Comparison of ENCODE assay signal across 11 cellular contexts in genomic region chr11:65442952-65443351, GRCh38. TPM values are rescaled to one million over a fixed set of nuclear protein-coding genes. Genes with fewer than 3 reads are reported as not detected.
A peak's percentile ranks its signal among the peaks of the same experiment; 100 is the strongest.
DNase-seq lines count a peak whose midpoint lies in the region; ATAC-seq, FAIRE-seq and TF ChIP-seq lines count a peak whose summit lies in the region.
"Had no signal": no experiment of that assay in that cellular context is flagged by ENCODE, and none has a peak within 500 bp of the region (broad histone marks: within the 10 kb centered on the region; RNA-seq: fewer than 3 reads in every experiment).

No MANE protein-coding gene starts in this region.

- H3K9me3 ChIP-seq in AG04450 (ENCODE audit: control insufficient read depth, insufficient read depth, low read length) (no peaks in the 10 kb centered on the region; the same call in 1 of the 2 replicates), K562 (replicated peaks; ENCODE audit: control insufficient read depth, insufficient read depth, low read depth, low read length) (no peaks in the 10 kb centered on the region), muscle layer of duodenum (ENCODE audit: control insufficient read depth in 1 of 2, low read length in 2 of 2) (no peaks in the 10 kb centered on the region)

- no peak for DNase-seq in AG04450 (ENCODE audit: low read depth, low spot score)
- peak in 1 of 4 experiments; percentile 16 for DNase-seq in K562 (ENCODE audit: extremely low read depth in 1 of 4, low spot score in 3 of 4)
- no peak for DNase-seq in stimulated activated naive CD4-positive, alpha-beta T cell treated with Interleukin-2 at 50 U/mL for 16 hours (lab: John Stamatoyannopoulos, UW)
- DNase-seq in NCI-H774 (lab: John Stamatoyannopoulos, UW) = no peak
- no peak for DNase-seq in H7
- no peak for DNase-seq in cerebellar nuclear complex (lab: John Stamatoyannopoulos, UW)

- POLR2A ChIA-PET in AG04450 (lab: Yijun Ruan, JAX) = interaction anchor here (0.6 to 11.0 kb wide), 5 partner anchors 10 to 61 kb away, joined by 3 to 322 read pairs (median 3); partner anchors contain the start of gene MALAT1
- POLR2A ChIA-PET in K562 (lab: Yijun Ruan, JAX) = interaction anchor here (0.9 to 12.0 kb wide), 6 partner anchors 9 to 72 kb away, joined by 3 to 309 read pairs (median 8); partner anchors contain the start of genes MALAT1 and NEAT1

- peaks cover 3% of the 10 kb centered on the region for H3K36me3 Mint-ChIP-seq in IgD-negative memory B cell

- BruUV-seq in K562 (replicated peaks; lab: Mats Ljungman, UMichigan) = no TSS peak

- no peak for TF ChIP-seq EP300 in K562 (IDR thresholded peaks at IDR 0.05; ENCODE audit: low read length)

- H3K79me2 ChIP-seq in K562 (ENCODE audit: control insufficient read depth, insufficient read depth, low read length) = peaks cover 54% of the 10 kb centered on the region

- TF ChIP-seq POLR2A in K562 (conservative IDR thresholded peaks at IDR 0.05) = no peak

- H3K4me3 ChIP-seq in AG04450 (ENCODE audit: low read depth, low read length) = no peak overlapping the region
- H3K4me3 ChIP-seq in K562 = no peak overlapping the region
- H3K4me3 ChIP-seq in muscle layer of duodenum (ENCODE audit: low read depth in 1 of 2, low read length in 2 of 2) = no peak overlapping the region
- no peak overlapping the region for H3K4me3 ChIP-seq in H7 (ENCODE audit: insufficient read depth, low read depth, low read length)

- peaks cover 17% of the 10 kb centered on the region; the same call in 1 of the 2 replicates for H4K20me1 ChIP-seq in K562 (replicated peaks; ENCODE audit: control insufficient read depth, insufficient read depth, low read length)

- no peak overlapping the region for H3K4me2 ChIP-seq in K562 (ENCODE audit: insufficient read depth, low read length)

- ATAC-seq in K562 = no peak

- H3K27ac Mint-ChIP-seq in IgD-negative memory B cell = peak overlapping the region in 2 of 3 donors; percentile 81 to 94

- FAIRE-seq in K562 (lab: Jason Lieb, UNC) = no peak
- FAIRE-seq: keratinocyte, TTC549 had no signal

- H3K4me3 Mint-ChIP-seq in IgD-negative memory B cell = peak overlapping the region in 3 of 4 donors; percentile 54 to 91 (median 80)

- H3K4me1 ChIP-seq in K562 (replicated peaks in 1 of 2; ENCODE audit: control insufficient read depth in 2 of 2, insufficient read depth in 2 of 2, low read length in 2 of 2) (peaks cover 12 to 53% of the 10 kb centered on the region in 2 experiments; a peak in 4 of 5 replicates), muscle layer of duodenum (ENCODE audit: control insufficient read depth in 1 of 2, insufficient read depth in 2 of 2, low read length in 2 of 2) (peaks cover 0 to 24% of the 10 kb centered on the region in 2 donors)

- H3K9me1 ChIP-seq in K562 (ENCODE audit: control insufficient read depth, insufficient read depth, low read length) = no peaks in the 10 kb centered on the region

- H3K9me3 Mint-ChIP-seq in IgD-negative memory B cell = no peaks in the 10 kb centered on the region

- H2AFZ ChIP-seq in K562 (ENCODE audit: low read depth, low read length) = no peak overlapping the region

- 63% methylated on average over 8 of the region's 8 CpGs for WGBS in K562 (ENCODE audit: insufficient coverage, low coverage, missing lambda C conversion rate)

- CTCF ChIA-PET in AG04450 (lab: Charles Lee) = no interaction called here
- CTCF ChIA-PET in K562 (lab: Yijun Ruan, JAX; ENCODE audit: low intra/inter-chr PET ratio) = no interaction called here

- H3K27me3 ChIP-seq in AG04450 (ENCODE audit: control insufficient read depth, insufficient read depth, low read length) (no peaks in the 10 kb centered on the region), K562 (ENCODE audit: control insufficient read depth in 2 of 2, insufficient read depth in 2 of 2, low read length in 2 of 2) (no peaks in the 10 kb centered on the region), muscle layer of duodenum (ENCODE audit: low read depth, low read length) (no peaks in the 10 kb centered on the region), H7 (ENCODE audit: control insufficient read depth, insufficient read depth, low read length) (no peaks in the 10 kb centered on the region)

- in situ Hi-C loops in K562 (cut with MboI) = no loop called here

- H3K36me3 ChIP-seq in K562 (ENCODE audit: control insufficient read depth, insufficient read depth, low read length) (peaks cover 73% of the 10 kb centered on the region; the same call in 2 of the 3 replicates), muscle layer of duodenum (ENCODE audit: control insufficient read depth in 1 of 2, insufficient read depth in 2 of 2, low read length in 2 of 2) (peaks cover 36 to 52% of the 10 kb centered on the region in 2 donors), H7 (replicated peaks; ENCODE audit: control insufficient read depth, insufficient read depth, low read length) (peaks cover 5% of the 10 kb centered on the region)

- peak overlapping the region; percentile 73 for H3K27ac ChIP-seq in AG04450 (ENCODE audit: low read depth, low read length)
- H3K27ac ChIP-seq in K562 (ENCODE audit: extremely low read depth, low read depth, low read length) = no peak overlapping the region; the same call in 2 of the 3 replicates
- peak overlapping the region; percentile 18 for H3K27ac ChIP-seq in muscle layer of duodenum (ENCODE audit: low read length)
- H3K27ac ChIP-seq: HL-60 had no signal

- H3K27me3 Mint-ChIP-seq in IgD-negative memory B cell = no peaks in the 10 kb centered on the region

- peak overlapping the region in 1 of 2 experiments; percentile 72; a peak in 1 of 4 replicates for H3K9ac ChIP-seq in K562 (ENCODE audit: insufficient read depth in 1 of 2, low read depth in 2 of 2, low read length in 2 of 2)

- intact Hi-C loops in K562 (cut with micrococcal nuclease) = no loop called here

- H3K4me1 Mint-ChIP-seq in IgD-negative memory B cell = peaks cover 52 to 57% (median 55%) of the 10 kb centered on the region in 3 donors

- no peak for TF ChIP-seq RAD21 in K562 (CRISPR knock-in tag; conservative IDR thresholded peaks at IDR 0.05 in 1 of 2, IDR thresholded peaks at IDR 0.05 in 1 of 2)

- TF ChIP-seq CTCF in AG04450 (IDR thresholded peaks at IDR 0.05; ENCODE audit: low read depth, low read length) (no peak), K562 (IDR thresholded peaks at IDR 0.05 in 2 of 3, conservative IDR thresholded peaks at IDR 0.05 in 1 of 3; ENCODE audit: insufficient read depth in 2 of 3, low read depth in 1 of 3, low read length in 3 of 3) (no peak)

RNA-seq across cellular contexts. Expression of gene NEAT1, which starts 20.4 kb away (rescaled TPM):
- polyA plus RNA-seq in AG04450 (2011; rRNA removed) (72.3 and 83.3 TPM in 2 replicates), IgD-negative memory B cell (1.2 TPM), K562 (2011; rRNA removed) (56.2 and 171 TPM in 2 replicates), K562 (2014; fragmentation: Illumina TruSeq; extraction: Trizol) (137 and 146 TPM in 2 replicates), K562 (2014; fragmentation: Nextera tagmentation; extraction: Ambion mirVana) (10 to 100 TPM; 22.8 to 30.1 TPM), K562 (2014; rRNA removed) (382 and 389 TPM in 2 replicates)
- 202 and 210 TPM in 2 replicates for polyA minus RNA-seq in AG04450 (2011; rRNA and poly(A)+ RNA removed)
- 684 and 1,510 TPM in 2 replicates for total RNA-seq in K562 (2011; cell fraction: chromatin; rRNA removed; ENCODE audit: low replicate concordance)
- total RNA-seq in K562 (2011; cell fraction: nucleolus; rRNA removed) = 291 and 321 TPM in 2 replicates
- total RNA-seq in K562 (2011; cell fraction: nucleoplasm; rRNA removed) = 737 and 1,283 TPM in 2 replicates
- total RNA-seq in K562 (2014; rRNA removed) (15.2 and 20.1 TPM in 2 replicates), K562 (2014; rRNA removed; fragmentation: Illumina TruSeq; extraction: Trizol) (62.8 and 76.9 TPM in 2 replicates), K562 (2015; rRNA removed; fragmentation: Illumina TruSeq; extraction: Trizol) (26.3 and 31.5 TPM in 2 replicates), K562 (2021) (129 and 208 TPM in 2 replicates)
- 45.5 and 49.2 TPM in 2 replicates for polyA plus RNA-seq in K562 (2011; cell fraction: cytosol; rRNA removed)
- polyA plus RNA-seq in K562 (2011; cell fraction: nucleus; rRNA removed) = 234 and 651 TPM in 2 replicates
- 312 and 328 TPM in 2 replicates for polyA plus RNA-seq in K562 (2012)
- 92.6 and 137 TPM in 2 replicates for polyA minus RNA-seq in K562 (2011; rRNA and poly(A)+ RNA removed)
- polyA minus RNA-seq in K562 (2011; cell fraction: cytosol; rRNA and poly(A)+ RNA removed) = 19.9 and 35.6 TPM in 2 replicates
- polyA minus RNA-seq in K562 (2011; cell fraction: nucleus; rRNA and poly(A)+ RNA removed) = 168 and 220 TPM in 2 replicates
- 6.4 and 10.6 TPM in 2 replicates for total RNA-seq in H7 (2014; rRNA removed; shearing (Covaris generic))

RNA-seq across cellular contexts. Expression of gene MALAT1, which starts 55.9 kb away (rescaled TPM):
- polyA plus RNA-seq in AG04450 (2011; rRNA removed) (1,149 and 1,465 TPM in 2 replicates), IgD-negative memory B cell (3,054 TPM), K562 (2011; rRNA removed) (980 and 1,205 TPM in 2 replicates), K562 (2014; fragmentation: Illumina TruSeq; extraction: Trizol) (363 and 398 TPM in 2 replicates), K562 (2014; fragmentation: Nextera tagmentation; extraction: Ambion mirVana) (1,000 to 10,000 TPM; 1,606 to 8,715 TPM), K562 (2014; rRNA removed) (1,666 and 2,351 TPM in 2 replicates)
- 15,934 and 21,970 TPM in 2 replicates for polyA minus RNA-seq in AG04450 (2011; rRNA and poly(A)+ RNA removed)
- total RNA-seq in K562 (2011; cell fraction: chromatin; rRNA removed; ENCODE audit: low replicate concordance) = 25,088 and 54,166 TPM in 2 replicates
- 9,055 and 12,105 TPM in 2 replicates for total RNA-seq in K562 (2011; cell fraction: nucleolus; rRNA removed)
- 29,585 and 58,308 TPM in 2 replicates for total RNA-seq in K562 (2011; cell fraction: nucleoplasm; rRNA removed)
- total RNA-seq in K562 (2014; rRNA removed) (1,943 and 2,212 TPM in 2 replicates), K562 (2014; rRNA removed; fragmentation: Illumina TruSeq; extraction: Trizol) (2,548 and 2,859 TPM in 2 replicates), K562 (2015; rRNA removed; fragmentation: Illumina TruSeq; extraction: Trizol) (2,437 and 2,551 TPM in 2 replicates), K562 (2021) (4,052 and 5,928 TPM in 2 replicates)
- polyA plus RNA-seq in K562 (2011; cell fraction: cytosol; rRNA removed) = 93.6 and 371 TPM in 2 replicates
- polyA plus RNA-seq in K562 (2011; cell fraction: nucleus; rRNA removed) = 5,475 and 8,513 TPM in 2 replicates
- 1,113 and 1,346 TPM in 2 replicates for polyA plus RNA-seq in K562 (2012)
- 5,106 and 10,064 TPM in 2 replicates for polyA minus RNA-seq in K562 (2011; rRNA and poly(A)+ RNA removed)
- 2,869 and 5,041 TPM in 2 replicates for polyA minus RNA-seq in K562 (2011; cell fraction: cytosol; rRNA and poly(A)+ RNA removed)
- polyA minus RNA-seq in K562 (2011; cell fraction: nucleus; rRNA and poly(A)+ RNA removed) = 20,177 and 33,147 TPM in 2 replicates
- 456 and 1,088 TPM in 2 replicates for total RNA-seq in H7 (2014; rRNA removed; shearing (Covaris generic))

RNA-seq across cellular contexts. Expression of gene FRMD8, which starts 56.5 kb away (rescaled TPM):
- polyA plus RNA-seq in AG04450 (2011; rRNA removed) (10.7 and 14.1 TPM in 2 replicates), IgD-negative memory B cell (54.2 TPM), K562 (2011; rRNA removed) (16.0 and 19.9 TPM in 2 replicates), K562 (2014; fragmentation: Illumina TruSeq; extraction: Trizol) (12.0 and 19.4 TPM in 2 replicates), K562 (2014; fragmentation: Nextera tagmentation; extraction: Ambion mirVana) (1 to 10 TPM; 4.5 to 5.0 TPM), K562 (2014; rRNA removed) (33.4 and 41.7 TPM in 2 replicates)
- 8.2 and 10.9 TPM in 2 replicates for polyA minus RNA-seq in AG04450 (2011; rRNA and poly(A)+ RNA removed)
- total RNA-seq in K562 (2011; cell fraction: chromatin; rRNA removed; ENCODE audit: low replicate concordance) = 28.5 and 83.6 TPM in 2 replicates
- 89.6 and 96.9 TPM in 2 replicates for total RNA-seq in K562 (2011; cell fraction: nucleolus; rRNA removed)
- 32.8 and 36.5 TPM in 2 replicates for total RNA-seq in K562 (2011; cell fraction: nucleoplasm; rRNA removed)
- total RNA-seq in K562 (2014; rRNA removed) (34.6 and 46.5 TPM in 2 replicates), K562 (2014; rRNA removed; fragmentation: Illumina TruSeq; extraction: Trizol) (6.2 and 8.6 TPM in 2 replicates), K562 (2015; rRNA removed; fragmentation: Illumina TruSeq; extraction: Trizol) (15.0 and 15.8 TPM in 2 replicates), K562 (2021) (44.2 and 54.5 TPM in 2 replicates)
- polyA plus RNA-seq in K562 (2011; cell fraction: cytosol; rRNA removed) = 24.0 and 43.0 TPM in 2 replicates
- 25.1 and 46.6 TPM in 2 replicates for polyA plus RNA-seq in K562 (2011; cell fraction: nucleus; rRNA removed)
- 21.4 and 22.5 TPM in 2 replicates for polyA plus RNA-seq in K562 (2012)
- polyA minus RNA-seq in K562 (2011; rRNA and poly(A)+ RNA removed) = 8.4 and 13.5 TPM in 2 replicates
- polyA minus RNA-seq in K562 (2011; cell fraction: cytosol; rRNA and poly(A)+ RNA removed) = 21.0 and 21.1 TPM in 2 replicates
- polyA minus RNA-seq in K562 (2011; cell fraction: nucleus; rRNA and poly(A)+ RNA removed) = 28.1 and 34.6 TPM in 2 replicates
- 24.5 and 37.1 TPM in 2 replicates for total RNA-seq in H7 (2014; rRNA removed; shearing (Covaris generic))

Comparison
In these comparisons a context has a peak if more than half of its experiments do, and no peak if none do; other contexts are left out.
1. RNA of gene NEAT1, which starts 20.4 kb away (polyA plus RNA-seq): 22.8 to 651 TPM in K562 and 72.3 to 83.3 TPM in AG04450; 1.2 TPM in IgD-negative memory B cell (single experiment); every median in the first group is over 10 times any median in the second.